Comparison of ENCODE assay signal across 17 cellular contexts in the genomic region with DNA sequence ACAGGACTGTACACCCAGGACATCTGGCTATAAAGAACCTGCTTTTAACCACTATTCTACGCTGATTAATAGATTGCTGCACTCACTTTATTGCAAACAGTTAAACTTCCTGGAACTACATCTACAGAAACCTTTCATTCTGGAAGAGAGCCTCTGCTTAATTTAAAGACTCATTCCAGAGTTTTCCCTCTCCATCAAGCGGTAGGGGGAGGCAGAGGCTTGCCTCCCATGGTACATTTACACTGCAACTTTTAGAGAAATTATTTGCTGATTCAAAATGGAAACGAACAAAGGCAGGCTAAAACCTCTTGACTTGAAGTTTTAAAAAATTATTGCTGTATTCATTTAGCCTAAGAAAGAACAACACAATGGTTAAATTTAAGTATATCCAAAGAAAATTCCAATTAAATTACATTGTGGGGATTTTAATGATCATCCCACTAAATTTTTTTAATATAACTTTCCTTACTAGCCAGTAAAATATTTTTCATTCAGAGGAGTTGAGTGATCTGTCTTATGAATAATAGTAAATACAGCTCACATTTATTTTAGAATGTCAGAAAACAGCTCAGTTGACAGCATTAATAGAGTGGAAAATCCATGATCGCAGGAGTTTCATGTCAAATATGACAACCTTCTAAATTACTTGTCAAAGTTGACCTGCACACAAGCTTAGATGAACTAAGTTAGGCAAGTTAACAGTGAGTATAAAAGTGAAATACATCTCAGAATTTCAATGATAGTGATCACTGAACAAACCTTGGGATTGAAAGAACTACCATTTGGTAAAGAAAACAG. TPM values are rescaled to one million over a fixed set of nuclear protein-coding genes. Genes with fewer than 3 reads are reported as not detected.
"Had no signal": no experiment of that assay in that cellular context is flagged by ENCODE, and none has a peak within 500 bp of the region (broad histone marks: within the 10 kb centered on the region; RNA-seq: fewer than 3 reads in every experiment).

No MANE protein-coding gene starts in this region.

- H3K4me1 ChIP-seq: foreskin keratinocyte, left lung, parathyroid adenoma, right lobe of liver, stomach, vagina had no signal

- H3K27me3 ChIP-seq: dorsolateral prefrontal cortex, foreskin keratinocyte, left lung, right lobe of liver, stomach, vagina had no signal

- H2AFZ ChIP-seq: parathyroid adenoma had no signal

- H3K27ac ChIP-seq: dorsolateral prefrontal cortex, epithelial cell of prostate, foreskin keratinocyte, left lung, parathyroid adenoma, right lobe of liver, stomach, vagina had no signal

- H3K36me3 Mint-ChIP-seq: activated CD4-positive, alpha-beta memory T cell treated with anti-CD3 and anti-CD28 coated beads for 36 hours; activated naive CD8-positive, alpha-beta T cell treated with anti-CD3 and anti-CD28 coated beads for 36 hours; naive B cell had no signal

- H3K36me3 ChIP-seq: left lung, right lobe of liver, stomach, vagina had no signal

- H3K9ac ChIP-seq: parathyroid adenoma had no signal

- H3K9me3 ChIP-seq: left lung, right lobe of liver, vagina had no signal

- H3K79me2 ChIP-seq: parathyroid adenoma had no signal

- DNase-seq: activated CD4-positive, alpha-beta memory T cell treated with anti-CD3 and anti-CD28 coated beads for 36 hours; activated CD4-positive, alpha-beta T cell treated with anti-CD3 and anti-CD28 coated beads for 36 hours; activated naive CD8-positive, alpha-beta T cell treated with anti-CD3 and anti-CD28 coated beads for 36 hours; activated T-cell treated with anti-CD3 and anti-CD28 coated beads for 4 hours; amygdala; dorsolateral prefrontal cortex; foreskin keratinocyte; left lung; naive B cell; right lobe of liver; small intestine; stimulated activated CD4-positive, alpha-beta T cell treated with anti-CD3 and anti-CD28 coated beads, Interleukin-4, amount 100 ng/mL, for 1 hour; stomach had no signal

- H3K4me1 Mint-ChIP-seq: activated CD4-positive, alpha-beta T cell treated with anti-CD3 and anti-CD28 coated beads for 36 hours; activated naive CD8-positive, alpha-beta T cell treated with anti-CD3 and anti-CD28 coated beads for 36 hours; naive B cell had no signal

- H3K4me3 Mint-ChIP-seq: activated CD4-positive, alpha-beta memory T cell treated with anti-CD3 and anti-CD28 coated beads for 36 hours; activated CD4-positive, alpha-beta T cell treated with anti-CD3 and anti-CD28 coated beads for 36 hours; activated naive CD8-positive, alpha-beta T cell treated with anti-CD3 and anti-CD28 coated beads for 36 hours; naive B cell had no signal

- H3K4me3 ChIP-seq: dorsolateral prefrontal cortex, left lung, right lobe of liver, stomach, vagina had no signal

- ATAC-seq: activated CD4-positive, alpha-beta T cell treated with anti-CD3 and anti-CD28 coated beads for 36 hours; foreskin keratinocyte; left lung; right lobe of liver had no signal

- H3K27me3 Mint-ChIP-seq: activated CD4-positive, alpha-beta memory T cell treated with anti-CD3 and anti-CD28 coated beads for 36 hours; activated CD4-positive, alpha-beta T cell treated with anti-CD3 and anti-CD28 coated beads for 36 hours; activated naive CD8-positive, alpha-beta T cell treated with anti-CD3 and anti-CD28 coated beads for 36 hours; naive B cell had no signal

- H3K27ac Mint-ChIP-seq: activated CD4-positive, alpha-beta memory T cell treated with anti-CD3 and anti-CD28 coated beads for 36 hours; activated CD4-positive, alpha-beta T cell treated with anti-CD3 and anti-CD28 coated beads for 36 hours; activated naive CD8-positive, alpha-beta T cell treated with anti-CD3 and anti-CD28 coated beads for 36 hours; naive B cell had no signal

RNA-seq across cellular contexts. Expression of a gene that starts 46.3 kb away (rescaled TPM):
- total RNA-seq: activated CD4-positive, alpha-beta memory T cell treated with anti-CD3 and anti-CD28 coated beads for 36 hours; activated CD4-positive, alpha-beta T cell treated with anti-CD3 and anti-CD28 coated beads for 36 hours; activated naive CD8-positive, alpha-beta T cell treated with anti-CD3 and anti-CD28 coated beads for 36 hours; foreskin keratinocyte; T-helper 2 cell treated with Interferon-gamma antibody and Interleukin-4, amounts not matched to agents 100 ng/mL and 5 ng/mL, for 36 hours had no signal
